11 cellular contexts compared by ENCODE assay signal in genomic region chr16:53061256-53061655, GRCh38. TPM values are rescaled to one million over a fixed set of nuclear protein-coding genes. Genes with fewer than 3 reads are reported as not detected.
DNase-seq lines count a peak whose midpoint lies in the region; ATAC-seq lines count a peak whose summit lies in the region.
"Had no signal": no experiment of that assay in that cellular context is flagged by ENCODE, and none has a peak within 500 bp of the region (broad histone marks: within the 10 kb centered on the region; RNA-seq: fewer than 3 reads in every experiment).

No MANE protein-coding gene starts in this region.

- peak overlapping the region; percentile 43 to 89 (median 86) for H3K27ac Mint-ChIP-seq in CD8-positive, alpha-beta memory T cell
- H3K27ac Mint-ChIP-seq in activated T-helper 17 cell treated with anti-CD3 and anti-CD28 coated beads, Interleukin-2, amount 50 U/mL, for 72 hours = no peak overlapping the region

- no peak overlapping the region for H3K27ac ChIP-seq in CD8-positive, alpha-beta memory T cell (ENCODE audit: low read depth, low read length)
- H3K27ac ChIP-seq: sigmoid colon had no signal

- H3K4me3 ChIP-seq in CD8-positive, alpha-beta memory T cell (ENCODE audit: low read length) = no peak overlapping the region
- H3K4me3 ChIP-seq: lung, sigmoid colon had no signal

- no peaks in the 10 kb centered on the region for H3K9me3 ChIP-seq in CD8-positive, alpha-beta memory T cell (ENCODE audit: low read length)
- H3K9me3 ChIP-seq: sigmoid colon had no signal

- H3K27me3 ChIP-seq in CD8-positive, alpha-beta memory T cell (ENCODE audit: insufficient read depth, low read length, poor library complexity, severe bottlenecking) = no peaks in the 10 kb centered on the region
- H3K27me3 ChIP-seq: sigmoid colon had no signal

- H3K4me1 Mint-ChIP-seq in CD8-positive, alpha-beta memory T cell = peaks cover 55 to 67% (median 59%) of the 10 kb centered on the region in 3 donors
- H3K4me1 Mint-ChIP-seq in activated T-helper 17 cell treated with anti-CD3 and anti-CD28 coated beads, Interleukin-2, amount 50 U/mL, for 72 hours = peaks cover 20% of the 10 kb centered on the region

- no peaks in the 10 kb centered on the region for H3K27me3 Mint-ChIP-seq in CD8-positive, alpha-beta memory T cell
- H3K27me3 Mint-ChIP-seq in activated T-helper 17 cell treated with anti-CD3 and anti-CD28 coated beads, Interleukin-2, amount 50 U/mL, for 72 hours = no peaks in the 10 kb centered on the region

- H3K4me3 Mint-ChIP-seq in CD8-positive, alpha-beta memory T cell = peak overlapping the region in 5 of 7 donors; percentile 15 to 50 (median 46)
- H3K4me3 Mint-ChIP-seq in activated T-helper 17 cell treated with anti-CD3 and anti-CD28 coated beads, Interleukin-2, amount 50 U/mL, for 72 hours = peak overlapping the region; percentile 10

- POLR2A ChIA-PET in CD8-positive, alpha-beta memory T cell (lab: Charles Lee) = no interaction called here

- peaks cover 30% of the 10 kb centered on the region for H3K4me1 ChIP-seq in CD8-positive, alpha-beta memory T cell (ENCODE audit: insufficient read depth, low read length)

- CTCF ChIA-PET in CD8-positive, alpha-beta memory T cell (lab: Charles Lee) = interaction anchor here (1.2 to 1.8 kb wide), 2 partner anchors 9 to 38 kb away, joined by 3 to 5 read pairs; no protein-coding TSS in a partner anchor

- no peak for DNase-seq in CD8-positive, alpha-beta memory T cell
- DNase-seq in COLO829 (ENCODE audit: low spot score) (no peak), HUDEP-2 (lab: John Stamatoyannopoulos, UW; ENCODE audit: unreplicated experiment in 76 of 76) (no peak), GM03348 (ENCODE audit: low spot score) (no peak), H4 (ENCODE audit: low spot score) (no peak)
- DNase-seq: foreskin fibroblast had no signal

- ATAC-seq in GM19324 (IDR thresholded peaks at IDR 0.05; ENCODE audit: low FRiP score, unreplicated experiment) (peak; percentile 3), HG03064 (IDR thresholded peaks at IDR 0.05; ENCODE audit: low read depth, unreplicated experiment) (peak; percentile 27)
- no peak for ATAC-seq in activated T-helper 17 cell treated with anti-CD3 and anti-CD28 coated beads, Interleukin-2, amount 50 U/mL, for 72 hours (replicated peaks)

- H3K36me3 Mint-ChIP-seq in CD8-positive, alpha-beta memory T cell = peaks cover 0 to 2% (median 0%) of the 10 kb centered on the region in 3 donors
- H3K36me3 Mint-ChIP-seq in activated T-helper 17 cell treated with anti-CD3 and anti-CD28 coated beads, Interleukin-2, amount 50 U/mL, for 72 hours (ENCODE audit: low read depth) = no peaks in the 10 kb centered on the region

- H3K9me3 Mint-ChIP-seq in CD8-positive, alpha-beta memory T cell = no peaks in the 10 kb centered on the region
- H3K9me3 Mint-ChIP-seq in activated T-helper 17 cell treated with anti-CD3 and anti-CD28 coated beads, Interleukin-2, amount 50 U/mL, for 72 hours = no peaks in the 10 kb centered on the region

- H3K36me3 ChIP-seq in CD8-positive, alpha-beta memory T cell (ENCODE audit: insufficient read depth, low read length) = no peaks in the 10 kb centered on the region
- H3K36me3 ChIP-seq: sigmoid colon had no signal

RNA-seq across cellular contexts. Expression of gene CHD9, which starts 6.5 kb away (rescaled TPM):
- 10 to 100 TPM; 17.4 to 21.8 TPM for total RNA-seq in CD8-positive, alpha-beta memory T cell
- 57.4 TPM for polyA plus RNA-seq in CD8-positive, alpha-beta memory T cell
- total RNA-seq in activated T-helper 17 cell treated with anti-CD3 and anti-CD28 coated beads, Interleukin-2, amount 50 U/mL, for 72 hours = 10 to 100 TPM; 16.0 to 19.5 TPM
- 12.1 and 15.8 TPM in 2 replicates for total RNA-seq in H4 (2014; rRNA removed; shearing (Covaris generic))

RNA-seq across cellular contexts. Expression of gene CHD9NB, which starts 8.6 kb away (rescaled TPM):
- total RNA-seq in CD8-positive, alpha-beta memory T cell = 1 to 10 TPM in 1 of 2 experiments, under 1 TPM in 1; 0.79 to 1.0 TPM
- not detected for polyA plus RNA-seq in CD8-positive, alpha-beta memory T cell
- total RNA-seq in activated T-helper 17 cell treated with anti-CD3 and anti-CD28 coated beads, Interleukin-2, amount 50 U/mL, for 72 hours = 1 to 10 TPM; 1.4 to 2.0 TPM
- 0.72 and 1.6 TPM in 2 replicates for total RNA-seq in H4 (2014; rRNA removed; shearing (Covaris generic))
